ENCODE assay signal across 17 cellular contexts in the genomic region with DNA sequence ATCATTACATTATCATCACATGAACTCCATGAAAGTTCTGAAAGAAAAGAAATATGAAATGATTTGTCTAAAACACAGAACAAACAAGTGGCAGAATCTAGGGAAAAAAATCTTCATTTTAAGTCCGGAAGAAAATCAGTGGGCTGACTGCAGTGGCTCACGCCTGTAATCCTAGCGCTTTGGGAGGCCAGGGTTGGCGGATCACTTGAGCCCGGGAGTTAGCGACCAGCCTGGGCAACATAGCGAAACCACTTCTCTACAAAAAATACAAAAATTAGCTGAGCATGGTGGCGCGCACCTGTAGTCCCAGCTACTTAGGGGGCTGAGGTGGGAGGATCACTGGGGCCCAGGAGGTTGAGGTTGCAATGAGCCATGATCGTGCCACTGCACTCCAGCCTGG. TPM values are rescaled to one million over a fixed set of nuclear protein-coding genes. Genes with fewer than 3 reads are reported as not detected.
DNase-seq lines count a peak whose midpoint lies in the region; ATAC-seq, FAIRE-seq and TF ChIP-seq lines count a peak whose summit lies in the region.
"Had no signal": no experiment of that assay in that cellular context is flagged by ENCODE, and none has a peak within 500 bp of the region (broad histone marks: within the 10 kb centered on the region; RNA-seq: fewer than 3 reads in every experiment).

No MANE protein-coding gene starts in this region.

- BruUV-seq in HepG2 (replicated peaks; lab: Mats Ljungman, UMichigan), result no TSS peak

- H3K4me1 Mint-ChIP-seq in neural crest cell, result peaks cover 39% of the 10 kb centered on the region

- POLR2A ChIA-PET in HepG2 (lab: Yijun Ruan, JAX), result no interaction called here

- H4K20me1 ChIP-seq in HepG2 (ENCODE audit: insufficient read depth, low read length), result peaks cover 64% of the 10 kb centered on the region
- H4K20me1 ChIP-seq in Loucy (ENCODE audit: insufficient read depth, low read length, poor library complexity, severe bottlenecking), result peaks cover 93% of the 10 kb centered on the region

- no peak overlapping the region for H3K4me2 ChIP-seq in HepG2 (ENCODE audit: low read depth, low read length)
- H3K4me2 ChIP-seq in Loucy (ENCODE audit: low read depth, low read length, poor library complexity, severe bottlenecking), result peak overlapping the region; percentile 96
- H3K4me2 ChIP-seq: A549 had no signal

- 96% methylated on average over 10 of the region's 10 CpGs for WGBS in HepG2 (ENCODE audit: low lambda C conversion rate)
- WGBS in right lobe of liver (ENCODE audit: insufficient coverage, low coverage, low lambda C conversion rate, missing lambda C conversion rate), result 99% methylated on average over 10 of the region's 10 CpGs

- intact Hi-C loops in HepG2 (cut with micrococcal nuclease; ENCODE audit: unreplicated experiment) (loop anchor here (10.0 kb wide), 1 partner anchor 415 kb away; the partner anchor contains the start of gene CLDN19), right lobe of liver (cut with DNase I) (loop anchor here in 1 of 2 donors (10.0 kb wide), 1 partner anchor 155 kb away; no protein-coding TSS in a partner anchor)

- no peak overlapping the region for H3K9ac ChIP-seq in HepG2 (ENCODE audit: insufficient read depth, low read depth, low read length)
- no peak overlapping the region for H3K9ac ChIP-seq in Loucy (ENCODE audit: low read depth, low read length, poor library complexity, severe bottlenecking)

- H3K79me2 ChIP-seq in HepG2 (ENCODE audit: insufficient read depth, low read length) (peaks cover 95% of the 10 kb centered on the region), Loucy (ENCODE audit: insufficient read depth, low read length) (peaks cover 97% of the 10 kb centered on the region)

- ATAC-seq in HepG2 (no peak), right lobe of liver (no peak), HG02763 (IDR thresholded peaks at IDR 0.05; ENCODE audit: unreplicated experiment) (no peak), GM18907 (IDR thresholded peaks at IDR 0.05; ENCODE audit: unreplicated experiment) (no peak)
- ATAC-seq: A549, HCT116 had no signal

- no peak for TF ChIP-seq CTCF in HepG2 (CRISPR knock-in tag; IDR thresholded peaks at IDR 0.05)
- TF ChIP-seq CTCF in right lobe of liver (IDR thresholded peaks at IDR 0.05), result no peak
- TF ChIP-seq CTCF in Loucy (conservative IDR thresholded peaks at IDR 0.05; ENCODE audit: low read length), result no peak
- no peak for TF ChIP-seq CTCF in neural crest cell (conservative IDR thresholded peaks at IDR 0.05)

- H3K4me1 ChIP-seq in HepG2 (ENCODE audit: insufficient read depth, low read length) (peaks cover 62% of the 10 kb centered on the region), right lobe of liver (peaks cover 0 to 22% (median 3%) of the 10 kb centered on the region in 4 donors), Loucy (ENCODE audit: insufficient read depth, low read length, poor library complexity, severe bottlenecking) (peaks cover 67% of the 10 kb centered on the region)

- no peaks in the 10 kb centered on the region for H3K9me2 ChIP-seq in Loucy (replicated peaks; ENCODE audit: low read depth, low read length)

- no peak overlapping the region for H3K27ac ChIP-seq in HepG2 (ENCODE audit: extremely low read length, insufficient read depth, low read length)
- no peak overlapping the region for H3K27ac ChIP-seq in right lobe of liver
- H3K27ac ChIP-seq: A549, C4-2B had no signal

- no peak overlapping the region for H2AFZ ChIP-seq in HepG2 (ENCODE audit: low read length)
- no peak overlapping the region for H2AFZ ChIP-seq in Loucy (ENCODE audit: low read length)

- CTCF ChIA-PET in HepG2 (lab: Yijun Ruan, JAX; ENCODE audit: low intra/inter-chr PET ratio, low total read pairs), result no interaction called here

- H3K9me3 Mint-ChIP-seq in neural crest cell, result no peaks in the 10 kb centered on the region

- TF ChIP-seq EP300 in HepG2 (IDR thresholded peaks at IDR 0.05; ENCODE audit: low read depth in 2 of 2, low read length in 2 of 2), result no peak
- no peak for TF ChIP-seq EP300 in HepG2 (CRISPR knock-in tag; IDR thresholded peaks at IDR 0.05; ENCODE audit: borderline replicate concordance)

- no peak overlapping the region for H3K4me3 ChIP-seq in HepG2 (replicated peaks in 1 of 3; ENCODE audit: insufficient read depth in 1 of 3, low read depth in 2 of 3, low read length in 3 of 3)
- H3K4me3 ChIP-seq in right lobe of liver, result no peak overlapping the region
- peak overlapping the region; percentile 43 for H3K4me3 ChIP-seq in Loucy (ENCODE audit: low read length, poor library complexity, severe bottlenecking)
- H3K4me3 ChIP-seq: A549 had no signal

- in situ Hi-C loops in HepG2 (cut with HindIII; ENCODE audit: extremely low pct_ligation_motif_present, low pct_unique_long_range_greater_than_20kb), result loop anchor here (25.0 kb wide), 1 partner anchor 407 kb away; the partner anchor contains the start of gene CLDN19

- H3K9me3 ChIP-seq in HepG2 (ENCODE audit: low read length) (no peaks in the 10 kb centered on the region), right lobe of liver (no peaks in the 10 kb centered on the region), Loucy (ENCODE audit: insufficient read depth, low read depth, low read length) (no peaks in the 10 kb centered on the region)
- H3K9me3 ChIP-seq: A549 had no signal

- no peak for FAIRE-seq in HepG2 (lab: Jason Lieb, UNC)
- FAIRE-seq: A549, G401.6, GM12892, GM18507 had no signal

- H3K36me3 ChIP-seq in HepG2 (replicated peaks in 1 of 2; ENCODE audit: control insufficient read depth in 1 of 2, insufficient read depth in 2 of 2, low read length in 2 of 2) (no peaks in the 10 kb centered on the region), right lobe of liver (no peaks in the 10 kb centered on the region), Loucy (ENCODE audit: insufficient read depth, low read length) (no peaks in the 10 kb centered on the region)

- no peaks in the 10 kb centered on the region for H3K36me3 Mint-ChIP-seq in neural crest cell (ENCODE audit: low read depth)

- H3K27ac Mint-ChIP-seq in neural crest cell (ENCODE audit: unreplicated experiment), result no peak overlapping the region

- TF ChIP-seq POLR2A in HepG2 (IDR thresholded peaks at IDR 0.05; ENCODE audit: insufficient read depth in 1 of 2, low read depth in 2 of 2, low read length in 2 of 2), result no peak
- no peak for TF ChIP-seq POLR2A in right lobe of liver (IDR thresholded peaks at IDR 0.05)

- no peaks in the 10 kb centered on the region; a peak in 1 of 5 replicates for H3K27me3 ChIP-seq in HepG2 (ENCODE audit: control insufficient read depth in 1 of 2, insufficient read depth in 2 of 2, low read length in 2 of 2)
- no peaks in the 10 kb centered on the region for H3K27me3 ChIP-seq in right lobe of liver
- H3K27me3 ChIP-seq in Loucy (ENCODE audit: insufficient read depth, low read length, poor library complexity, severe bottlenecking), result no peaks in the 10 kb centered on the region

- no peaks in the 10 kb centered on the region for H3F3A ChIP-seq in Loucy (ENCODE audit: low read depth)

- H3K4me3 Mint-ChIP-seq in neural crest cell, result peak overlapping the region; percentile 70

- no peaks in the 10 kb centered on the region for H3K27me3 Mint-ChIP-seq in neural crest cell (ENCODE audit: low read depth)
- H3K27me3 Mint-ChIP-seq: CD4-positive, alpha-beta memory T cell had no signal

- TF ChIP-seq RAD21 in HepG2 (CRISPR knock-in tag; IDR thresholded peaks at IDR 0.05), result no peak

- no peak for DNase-seq in HepG2 (ENCODE audit: low spot score)
- no peak for DNase-seq in right lobe of liver
- DNase-seq in neural crest cell (ENCODE audit: low read depth, low spot score), result no peak
- DNase-seq: AML-193; CD4-positive, alpha-beta memory T cell; DMS153; GOT3; H7 had no signal

RNA-seq across cellular contexts. Expression of gene FOXJ3, which starts 4.8 kb away (rescaled TPM):
- 15.4 and 16.6 TPM in 2 replicates for total RNA-seq in HepG2 (2016; rRNA removed; fragmentation: Illumina TruSeq; extraction: Trizol)
- 55.7 and 60.3 TPM in 2 replicates for total RNA-seq in HepG2 (2016; cell fraction: cytosol; rRNA removed; fragmentation: Illumina TruSeq; extraction: Trizol; ENCODE audit: low read depth)
- total RNA-seq in HepG2 (2016; cell fraction: insoluble cytoplasmic fraction; rRNA removed; fragmentation: Illumina TruSeq; extraction: Trizol), result 15.5 and 17.0 TPM in 2 replicates
- total RNA-seq in HepG2 (2016; cell fraction: membrane; rRNA removed; fragmentation: Illumina TruSeq; extraction: Trizol), result 13.6 and 15.8 TPM in 2 replicates
- total RNA-seq in HepG2 (2016; cell fraction: nucleus; rRNA removed; fragmentation: Illumina TruSeq; extraction: Trizol), result 25.2 and 32.7 TPM in 2 replicates
- polyA plus RNA-seq in HepG2 (2011; rRNA removed), result 33.3 and 48.5 TPM in 2 replicates
- polyA plus RNA-seq in HepG2 (2011; cell fraction: cytosol; rRNA removed), result 15.1 and 19.3 TPM in 2 replicates
- polyA plus RNA-seq in HepG2 (2011; cell fraction: nucleus; rRNA removed), result 30.9 and 34.9 TPM in 2 replicates
- polyA plus RNA-seq in HepG2 (2012), result 13.6 and 18.4 TPM in 2 replicates
- polyA plus RNA-seq in HepG2 (2016; cell fraction: cytosol; fragmentation: Illumina TruSeq; extraction: Trizol; ENCODE audit: low read depth), result 0.29 and 0.60 TPM in 2 replicates
- 16.6 and 18.3 TPM in 2 replicates for polyA plus RNA-seq in HepG2 (2016; cell fraction: insoluble cytoplasmic fraction; fragmentation: Illumina TruSeq; extraction: Trizol; ENCODE audit: low read depth)
- 2.1 and 2.3 TPM in 2 replicates for polyA plus RNA-seq in HepG2 (2016; cell fraction: membrane; fragmentation: Illumina TruSeq; extraction: Trizol; ENCODE audit: low read depth)
- polyA plus RNA-seq in HepG2 (2016; cell fraction: nucleus; fragmentation: Illumina TruSeq; extraction: Trizol; ENCODE audit: insufficient read depth, low read depth), result 26.8 and 30.6 TPM in 2 replicates
- 39.0 and 60.9 TPM in 2 replicates for polyA minus RNA-seq in HepG2 (2011; rRNA and poly(A)+ RNA removed; ENCODE audit: low replicate concordance)
- 18.7 and 23.7 TPM in 2 replicates for polyA minus RNA-seq in HepG2 (2011; cell fraction: cytosol; rRNA and poly(A)+ RNA removed)
- 84.3 and 91.0 TPM in 2 replicates for polyA minus RNA-seq in HepG2 (2011; cell fraction: nucleus; rRNA and poly(A)+ RNA removed)
- total RNA-seq in right lobe of liver, result 10 to 100 TPM; 12.1 to 18.4 (median 14.5) TPM
- total RNA-seq in neural crest cell, result 40.2 and 42.7 TPM in 2 replicates

RNA-seq across cellular contexts. Expression of gene RIMKLA, which starts 50.4 kb away (rescaled TPM):
- 2.5 and 4.1 TPM in 2 replicates for total RNA-seq in HepG2 (2016; rRNA removed; fragmentation: Illumina TruSeq; extraction: Trizol)
- total RNA-seq in HepG2 (2016; cell fraction: cytosol; rRNA removed; fragmentation: Illumina TruSeq; extraction: Trizol; ENCODE audit: low read depth), result 1.2 and 1.5 TPM in 2 replicates
- 2.2 and 3.3 TPM in 2 replicates for total RNA-seq in HepG2 (2016; cell fraction: insoluble cytoplasmic fraction; rRNA removed; fragmentation: Illumina TruSeq; extraction: Trizol)
- 3.9 and 4.5 TPM in 2 replicates for total RNA-seq in HepG2 (2016; cell fraction: membrane; rRNA removed; fragmentation: Illumina TruSeq; extraction: Trizol)
- 1.4 and 1.6 TPM in 2 replicates for total RNA-seq in HepG2 (2016; cell fraction: nucleus; rRNA removed; fragmentation: Illumina TruSeq; extraction: Trizol)
- polyA plus RNA-seq in HepG2 (2011; rRNA removed), result 2.8 and 3.8 TPM in 2 replicates
- polyA plus RNA-seq in HepG2 (2011; cell fraction: cytosol; rRNA removed), result 2.7 and 2.9 TPM in 2 replicates
- polyA plus RNA-seq in HepG2 (2011; cell fraction: nucleus; rRNA removed), result 0.90 and 2.2 TPM in 2 replicates
- 2.4 and 5.1 TPM in 2 replicates for polyA plus RNA-seq in HepG2 (2012)
- polyA plus RNA-seq in HepG2 (2016; cell fraction: cytosol; fragmentation: Illumina TruSeq; extraction: Trizol; ENCODE audit: low read depth), result 3.5 and 4.4 TPM in 2 replicates
- polyA plus RNA-seq in HepG2 (2016; cell fraction: insoluble cytoplasmic fraction; fragmentation: Illumina TruSeq; extraction: Trizol; ENCODE audit: low read depth), result 1.6 and 2.1 TPM in 2 replicates
- polyA plus RNA-seq in HepG2 (2016; cell fraction: membrane; fragmentation: Illumina TruSeq; extraction: Trizol; ENCODE audit: low read depth), result 5.1 and 6.0 TPM in 2 replicates
- 0.63 and 2.0 TPM in 2 replicates for polyA plus RNA-seq in HepG2 (2016; cell fraction: nucleus; fragmentation: Illumina TruSeq; extraction: Trizol; ENCODE audit: insufficient read depth, low read depth)
- polyA minus RNA-seq in HepG2 (2011; rRNA and poly(A)+ RNA removed; ENCODE audit: low replicate concordance), result 0.72 and 5.6 TPM in 2 replicates
- polyA minus RNA-seq in HepG2 (2011; cell fraction: cytosol; rRNA and poly(A)+ RNA removed), result 2.1 and 2.6 TPM in 2 replicates
- polyA minus RNA-seq in HepG2 (2011; cell fraction: nucleus; rRNA and poly(A)+ RNA removed), result 2.5 and 3.0 TPM in 2 replicates
- under 1 TPM; 0.02 to 0.95 (median 0.15) TPM for total RNA-seq in right lobe of liver
- total RNA-seq in neural crest cell, result 2.7 and 3.4 TPM in 2 replicates
